25 cellular contexts compared by ENCODE assay signal in the genomic region with DNA sequence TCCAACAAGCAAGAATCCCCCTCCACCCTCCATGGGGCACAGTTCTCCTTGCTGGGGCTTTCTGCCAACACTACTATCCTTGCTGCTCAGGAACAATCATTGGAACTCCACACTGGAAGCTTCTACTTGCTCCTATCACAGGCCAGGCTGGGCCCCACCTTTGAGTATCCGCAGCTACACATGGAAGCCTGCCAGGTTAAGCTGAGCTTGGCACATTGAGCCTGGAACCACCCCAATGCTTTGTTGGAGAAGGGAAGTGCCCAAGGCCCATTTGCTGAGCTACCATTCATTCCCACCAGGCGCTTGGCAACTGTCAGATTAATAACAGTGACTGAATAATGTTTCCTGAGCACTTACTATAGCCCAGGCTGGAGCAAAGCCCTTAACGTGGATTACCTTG.
A peak's percentile ranks its signal among the peaks of the same experiment; 100 is the strongest.
DNase-seq lines count a peak whose midpoint lies in the region; ATAC-seq and TF ChIP-seq lines count a peak whose summit lies in the region.
"Had no signal": no experiment of that assay in that cellular context is flagged by ENCODE, and none has a peak within 500 bp of the region (broad histone marks: within the 10 kb centered on the region; RNA-seq: fewer than 3 reads in every experiment).

No MANE protein-coding gene starts in this region.

- H3K9me3 ChIP-seq in right atrium auricular region (no peaks in the 10 kb centered on the region), colonic mucosa (no peaks in the 10 kb centered on the region), gastrocnemius medialis (no peaks in the 10 kb centered on the region)
- H3K9me3 ChIP-seq: A549, BE2C, breast epithelium, SJSA1 had no signal

- H3K36me3 ChIP-seq in right atrium auricular region (no peaks in the 10 kb centered on the region), colonic mucosa (no peaks in the 10 kb centered on the region), gastrocnemius medialis (no peaks in the 10 kb centered on the region)
- H3K36me3 ChIP-seq: BE2C, breast epithelium, SJSA1 had no signal

- DNase-seq in Right ventricle myocardium superior (peak; percentile 52), right atrium auricular region (ENCODE audit: low spot score) (no peak), colonic mucosa (peak; percentile 22), left colon (peak in 1 of 2 donors; percentile 26), gastrocnemius medialis (no peak), SHP77 (lab: John Stamatoyannopoulos, UW) (no peak), NCI-H2081 (lab: John Stamatoyannopoulos, UW) (no peak)
- DNase-seq: activated CD4-positive, CD25-positive, alpha-beta regulatory T cell treated with anti-CD3 and anti-CD28 coated beads, Interleukin-2, amount 50 U/mL, for 72 hours; activated CD8-positive, alpha-beta T cell treated with anti-CD3 and anti-CD28 coated beads, Interleukin-2, amount 10 ng/mL, durations not matched to agents 7 days and 5 days; activated gamma-delta T cell treated with Interleukin-2 at 50 U/mL for 16 hours; activated T-cell treated with anti-CD3 and anti-CD28 coated beads, Interleukin-2, amount 50 U/mL, for 24 hours; BE2C; DMS79; endodermal cell; GF-D8; H7; KBM-7; MV-4-11; NCI-H187; PC-3; stimulated activated CD4-positive, alpha-beta T cell treated with anti-CD3 and anti-CD28 coated beads, Interleukin-1b, Interleukin-23, amount 100 ng/mL, for 48 hours had no signal

- no peak for TF ChIP-seq CTCF in right atrium auricular region (IDR thresholded peaks at IDR 0.05)
- TF ChIP-seq CTCF in colonic mucosa (IDR thresholded peaks at IDR 0.05): no peak
- no peak for TF ChIP-seq CTCF in gastrocnemius medialis (IDR thresholded peaks at IDR 0.05 in 4 of 5, conservative IDR thresholded peaks at IDR 0.05 in 1 of 5)

- no peak for TF ChIP-seq POLR2A in gastrocnemius medialis (IDR thresholded peaks at IDR 0.05)

- H3K9ac ChIP-seq in colonic mucosa (ENCODE audit: low read depth in 2 of 2, low read length in 2 of 2): no peak overlapping the region

- intact Hi-C loops in Right ventricle myocardium superior (cut with DNase I) (no loop called here), colonic mucosa (cut with DNase I) (no loop called here), left colon (cut with DNase I, micrococcal nuclease) (no loop called here), gastrocnemius medialis (cut with DNase I; ENCODE audit: low total_unique reads) (no loop called here)

- peak; percentile 70 for ATAC-seq in Right ventricle myocardium superior (ENCODE audit: poor library complexity)
- peak; percentile 82 for ATAC-seq in left colon
- ATAC-seq in GM18868 (IDR thresholded peaks at IDR 0.05; ENCODE audit: unreplicated experiment): no peak
- ATAC-seq in gastrocnemius medialis: no peak
- ATAC-seq: A549; activated CD8-positive, alpha-beta T cell treated with anti-CD3 and anti-CD28 coated beads, Interleukin-2, amount 10 ng/mL, durations not matched to agents 7 days and 5 days; PC-3 had no signal

- no peak overlapping the region for H3K27ac ChIP-seq in right atrium auricular region
- no peak overlapping the region for H3K27ac ChIP-seq in colonic mucosa
- no peak overlapping the region for H3K27ac ChIP-seq in gastrocnemius medialis
- H3K27ac ChIP-seq: A549, breast epithelium, SJSA1 had no signal

- in situ Hi-C loops in gastrocnemius medialis (cut with MboI; ENCODE audit: low sequenced_read_pairs in 4 of 4): no loop called here

- peaks cover 0 to 24% of the 10 kb centered on the region in 2 donors for H3K4me1 ChIP-seq in right atrium auricular region
- no peaks in the 10 kb centered on the region for H3K4me1 ChIP-seq in colonic mucosa
- peaks cover 0 to 7% of the 10 kb centered on the region in 2 donors for H3K4me1 ChIP-seq in gastrocnemius medialis
- H3K4me1 ChIP-seq: A549, BE2C, breast epithelium, SJSA1 had no signal

- H3K4me3 ChIP-seq in right atrium auricular region: no peak overlapping the region
- no peak overlapping the region for H3K4me3 ChIP-seq in colonic mucosa
- no peak overlapping the region for H3K4me3 ChIP-seq in gastrocnemius medialis
- H3K4me3 ChIP-seq: A549, breast epithelium, SJSA1 had no signal

- H3K27me3 ChIP-seq in right atrium auricular region (no peaks in the 10 kb centered on the region), colonic mucosa (no peaks in the 10 kb centered on the region), gastrocnemius medialis (no peaks in the 10 kb centered on the region)
- H3K27me3 ChIP-seq: BE2C, breast epithelium, SJSA1 had no signal

Comparison
In these comparisons a context has a peak if more than half of its experiments do, and no peak if none do; other contexts are left out.
1. DNase-seq: peak in Right ventricle myocardium superior (single experiment) and colonic mucosa (single experiment); none in right atrium auricular region (single experiment), gastrocnemius medialis (0 of 2), SHP77 (0 of 2) and NCI-H2081 (0 of 2).
2. ATAC-seq: peak in Right ventricle myocardium superior (single experiment) and left colon (single experiment); none in GM18868 (single experiment) and gastrocnemius medialis (0 of 2).